ENCODE assay signal across 8 cellular contexts in the genomic region with DNA sequence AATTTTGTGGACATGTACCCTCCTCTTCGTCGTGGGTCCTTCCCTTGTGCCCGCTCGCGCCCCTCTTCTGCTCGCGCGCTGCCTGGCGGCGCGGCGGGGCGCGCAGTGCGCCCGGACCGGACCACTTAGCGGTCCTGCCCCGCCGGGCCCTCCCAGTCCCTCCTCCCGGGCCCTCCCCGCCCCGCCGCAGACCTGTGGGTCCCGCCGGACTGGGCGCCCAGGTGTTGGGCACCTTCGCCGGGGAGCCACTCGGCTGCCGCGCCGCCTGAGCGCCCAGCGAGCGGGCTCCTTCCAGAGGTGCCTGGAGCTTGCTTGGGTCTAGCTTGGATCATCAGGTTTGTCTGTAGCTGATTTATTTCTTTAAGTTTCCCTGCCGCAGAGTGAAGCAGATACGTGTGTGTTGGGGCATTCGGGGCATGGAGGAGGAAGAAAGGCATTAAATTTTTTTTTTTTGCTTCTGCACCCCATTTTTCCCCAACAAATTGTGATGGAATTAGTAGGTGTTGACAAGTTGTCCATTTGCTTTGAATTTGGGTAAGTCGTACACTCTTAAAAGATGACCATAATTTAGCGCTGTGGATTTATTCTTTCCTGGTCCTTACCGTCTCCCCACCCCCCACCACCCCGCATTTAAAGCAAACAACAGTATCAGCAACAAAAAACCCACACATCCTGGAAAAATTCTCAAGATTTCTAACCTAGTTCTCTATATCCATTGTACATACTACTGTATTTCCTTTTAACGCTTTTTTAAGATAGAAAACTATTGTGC. TPM values are rescaled to one million over a fixed set of nuclear protein-coding genes. Genes with fewer than 3 reads are reported as not detected.
A peak's percentile ranks its signal among the peaks of the same experiment; 100 is the strongest.
DNase-seq lines count a peak whose midpoint lies in the region; ATAC-seq and TF ChIP-seq lines count a peak whose summit lies in the region.

No MANE protein-coding gene starts in this region.

- peak; percentile 23 for ATAC-seq in GM21423 (IDR thresholded peaks at IDR 0.05; ENCODE audit: unreplicated experiment)
- peak; percentile 45 for ATAC-seq in body of pancreas

- TF ChIP-seq POLR2A in body of pancreas (IDR thresholded peaks at IDR 0.05): no peak

- intact Hi-C loops in body of pancreas (cut with DNase I): no loop called here

- TF ChIP-seq CTCF in body of pancreas (IDR thresholded peaks at IDR 0.05): no peak

- peaks cover 21% of the 10 kb centered on the region for H3K4me1 ChIP-seq in body of pancreas

- 1% methylated on average over 23 of the region's 44 CpGs for WGBS in body of pancreas, 2 donors

- peak overlapping the region; percentile 83 to 96 (median 94) for H3K27ac ChIP-seq in body of pancreas

- peaks cover 0 to 3% (median 0%) of the 10 kb centered on the region in 3 donors for H3K9me3 ChIP-seq in body of pancreas

- no peaks in the 10 kb centered on the region for H3K27me3 ChIP-seq in body of pancreas

- H3K4me3 ChIP-seq in body of pancreas: peak overlapping the region; percentile 31 to 75

- peak; percentile 19 for DNase-seq in DMS79 treated with DMSO at 0.1 percent for 48 hours (lab: John Stamatoyannopoulos, UW)
- DNase-seq in HT-29 (ENCODE audit: low spot score): peak; percentile 77
- peak; percentile 71 for DNase-seq in SW480 (ENCODE audit: low spot score)
- DNase-seq in body of pancreas: peak; percentile 70 to 78 (median 72)
- peak; percentile 34 for DNase-seq in iPS-NIHi7 (ENCODE audit: extremely low spot score)
- peak in 2 of 3 donors; percentile 14 to 41 for DNase-seq in stimulated activated CD4-positive, alpha-beta T cell treated with anti-CD3 and anti-CD28 coated beads, Interleukin-12 subunit alpha, Interleukin-12 subunit beta, amount 100 ng/mL, for 48 hours (ENCODE audit: low read depth in 2 of 3, low spot score in 1 of 3)
- DNase-seq in OCI-M2 (lab: John Stamatoyannopoulos, UW; ENCODE audit: unreplicated experiment): no peak

- no peaks in the 10 kb centered on the region for H3K36me3 ChIP-seq in body of pancreas (replicated peaks in 1 of 2; ENCODE audit: insufficient read depth in 1 of 2, low read depth in 2 of 2)

RNA-seq across cellular contexts. Expression of a gene that starts 0.9 kb away (rescaled TPM):
- total RNA-seq in HT-29 (2014; rRNA removed; shearing (Covaris generic)): 19.4 and 25.2 TPM in 2 replicates
- 10 to 100 TPM in 1 of 2 donors, 1 to 10 TPM in 1; 9.1 to 13.8 TPM for total RNA-seq in body of pancreas
